Comparison of ENCODE assay signal across 9 cellular contexts in genomic region chr10:79249156-79250121, GRCh38.
DNase-seq lines count a peak whose midpoint lies in the region; ATAC-seq and TF ChIP-seq lines count a peak whose summit lies in the region.
"Had no signal": no experiment of that assay in that cellular context is flagged by ENCODE, and none has a peak within 500 bp of the region (broad histone marks: within the 10 kb centered on the region; RNA-seq: fewer than 3 reads in every experiment).

No MANE protein-coding gene starts in this region.

- no peak for TF ChIP-seq CTCF in GM10248 (IDR thresholded peaks at IDR 0.05; ENCODE audit: control extremely low read depth, extremely low read depth, low read depth, missing control alignments)

- ATAC-seq in GM19467 (IDR thresholded peaks at IDR 0.05; ENCODE audit: unreplicated experiment): peak; percentile 47
- ATAC-seq in HG03520 (IDR thresholded peaks at IDR 0.05; ENCODE audit: unreplicated experiment): peak; percentile 60
- ATAC-seq: HCT116 had no signal

- H3K27me3 ChIP-seq in layer of hippocampus (ENCODE audit: control insufficient read depth, insufficient read depth, low read length): no peaks in the 10 kb centered on the region

- POLR2A ChIA-PET in GM10248 (lab: Yijun Ruan, JAX): interaction anchor here (0.7 to 4.2 kb wide), 7 partner anchors 9 to 42 kb away, joined by 3 to 20 read pairs (median 4); no protein-coding TSS in a partner anchor

- H3K27ac ChIP-seq in layer of hippocampus (ENCODE audit: low read depth, low read length): peak overlapping the region; percentile 24

- DNase-seq in GM10248 (ENCODE audit: extremely low spot score): peak; percentile 75
- DNase-seq in hypothalamus (lab: John Stamatoyannopoulos, UW): no peak
- DNase-seq in occipital lobe (lab: John Stamatoyannopoulos, UW): no peak
- no peak for DNase-seq in NCI-H2196 (lab: John Stamatoyannopoulos, UW; ENCODE audit: unreplicated experiment)
- no peak for DNase-seq in stimulated activated CD4-positive, alpha-beta T cell treated with anti-CD3 and anti-CD28 coated beads, Interleukin-2, amount 100 ng/mL, for 24 hours

- CTCF ChIA-PET in GM10248 (lab: Yijun Ruan, JAX): interaction anchor here (1.0 to 2.7 kb wide), 9 partner anchors 8 to 54 kb away, joined by 3 to 18 read pairs (median 7); no protein-coding TSS in a partner anchor
